Comparison of ENCODE assay signal across 1 cellular context in genomic region chr22:50246242-50247175, GRCh38.
TF ChIP-seq lines count a peak whose summit lies in the region.

No MANE protein-coding gene starts in this region.

TF ChIP-seq in liver, 16 proteins besides CTCF, POLR2A, EP300 and RAD21 (continued from another document):
- TF ChIP-seq ATF3 (IDR thresholded peaks at IDR 0.05) (no peak), NR2F2 (IDR thresholded peaks at IDR 0.05) (no peak), FOXA1 (IDR thresholded peaks at IDR 0.05) (no peak), SP1 (IDR thresholded peaks at IDR 0.05) (no peak), FOXA2 (IDR thresholded peaks at IDR 0.05) (no peak), YY1 (IDR thresholded peaks at IDR 0.05) (no peak), MAX (IDR thresholded peaks at IDR 0.05) (no peak), HNF4A (conservative IDR thresholded peaks at IDR 0.05) (no peak)
